10 cellular contexts compared by ENCODE assay signal in the genomic region with DNA sequence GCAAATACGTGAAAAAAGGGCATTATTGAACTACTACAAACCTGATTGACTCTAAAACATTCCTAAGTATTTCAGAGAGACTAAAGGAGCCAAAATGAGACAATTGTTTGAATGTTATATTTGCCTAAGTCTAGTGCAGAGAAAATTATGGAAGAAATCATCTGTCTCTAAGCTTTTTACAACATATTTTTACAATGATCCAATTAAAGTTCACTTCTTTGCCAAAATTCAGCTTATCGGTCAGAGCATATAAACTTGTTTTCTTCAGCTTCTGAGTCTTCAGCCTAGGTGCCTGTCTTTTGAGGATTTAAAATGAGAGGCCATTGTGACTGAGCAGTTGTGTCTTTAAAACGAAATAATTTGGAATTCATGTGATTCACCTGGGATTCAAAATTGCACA.
DNase-seq lines count a peak whose midpoint lies in the region; ATAC-seq and TF ChIP-seq lines count a peak whose summit lies in the region.
"Had no signal": no experiment of that assay in that cellular context is flagged by ENCODE, and none has a peak within 500 bp of the region (broad histone marks: within the 10 kb centered on the region; RNA-seq: fewer than 3 reads in every experiment).

No MANE protein-coding gene starts in this region.

- H3K4me3 ChIP-seq in OCI-LY1 (ENCODE audit: low read depth, low read length, poor library complexity, severe bottlenecking) (no peak overlapping the region), neuron (ENCODE audit: low read length) (peak overlapping the region; percentile 82), colonic mucosa (no peak overlapping the region)

- no peaks in the 10 kb centered on the region for H4K20me1 ChIP-seq in OCI-LY1 (ENCODE audit: insufficient read depth, low read length)

- peaks cover 49% of the 10 kb centered on the region for H3K79me2 ChIP-seq in OCI-LY1 (ENCODE audit: insufficient read depth, low read length)

- H2AFZ ChIP-seq in OCI-LY1 (ENCODE audit: low read length) (no peak overlapping the region), neuron (ENCODE audit: low read depth, low read length) (peak overlapping the region; percentile 27)

- intact Hi-C loops in colonic mucosa (cut with DNase I), result no loop called here

- H3K9me2 ChIP-seq in OCI-LY1 (ENCODE audit: low read depth, low read length), result no peaks in the 10 kb centered on the region

- H3K4me1 Mint-ChIP-seq in effector memory CD8-positive, alpha-beta T cell (ENCODE audit: low read depth in 2 of 2), result peaks cover 53 to 85% of the 10 kb centered on the region in 2 donors

- no peaks in the 10 kb centered on the region for H3F3A ChIP-seq in OCI-LY1 (ENCODE audit: insufficient read depth, low read length)

- H3K4me3 Mint-ChIP-seq in effector memory CD8-positive, alpha-beta T cell, result peak overlapping the region; percentile 62 to 76

- peak overlapping the region; percentile 95 to 96 for H3K27ac Mint-ChIP-seq in effector memory CD8-positive, alpha-beta T cell

- H3K4me2 ChIP-seq in OCI-LY1 (ENCODE audit: low read length), result no peak overlapping the region

- ATAC-seq in effector memory CD8-positive, alpha-beta T cell (replicated peaks), result no peak
- no peak for ATAC-seq in HG02678 (IDR thresholded peaks at IDR 0.05; ENCODE audit: unreplicated experiment)
- no peak for ATAC-seq in GM21526 (IDR thresholded peaks at IDR 0.05; ENCODE audit: low FRiP score, unreplicated experiment)

- H3K9ac ChIP-seq in OCI-LY1 (ENCODE audit: low read length) (no peak overlapping the region), colonic mucosa (ENCODE audit: low read depth in 2 of 2, low read length in 2 of 2) (no peak overlapping the region)

- H3K36me3 ChIP-seq in OCI-LY1 (ENCODE audit: insufficient read depth, low read length), result peaks cover 18% of the 10 kb centered on the region
- peaks cover 5% of the 10 kb centered on the region for H3K36me3 ChIP-seq in neuron (ENCODE audit: insufficient read depth, low read length)
- H3K36me3 ChIP-seq in colonic mucosa, result no peaks in the 10 kb centered on the region

- peaks cover 3 to 8% of the 10 kb centered on the region in 2 donors for H3K9me3 Mint-ChIP-seq in effector memory CD8-positive, alpha-beta T cell

- DNase-seq in EH (ENCODE audit: low read depth) (peak; percentile 51), colonic mucosa (no peak)
- DNase-seq in effector memory CD8-positive, alpha-beta T cell, result no peak
- DNase-seq: mesenchymal stem cell, OCI-M1, T-helper 9 cell had no signal

- H3K27ac ChIP-seq in OCI-LY1 (ENCODE audit: low read depth, low read length, poor library complexity, severe bottlenecking) (peak overlapping the region; percentile 89), colonic mucosa (no peak overlapping the region)

- H3K27me3 ChIP-seq in OCI-LY1 (ENCODE audit: insufficient read depth, low read length) (no peaks in the 10 kb centered on the region), neuron (ENCODE audit: insufficient read depth, low read length) (no peaks in the 10 kb centered on the region), colonic mucosa (no peaks in the 10 kb centered on the region)

- H3K9me3 ChIP-seq in OCI-LY1 (ENCODE audit: low read length), result no peaks in the 10 kb centered on the region
- H3K9me3 ChIP-seq in neuron (ENCODE audit: low read length), result no peaks in the 10 kb centered on the region
- no peaks in the 10 kb centered on the region for H3K9me3 ChIP-seq in colonic mucosa

- H3K27me3 Mint-ChIP-seq in effector memory CD8-positive, alpha-beta T cell, result no peaks in the 10 kb centered on the region

- H3K36me3 Mint-ChIP-seq in effector memory CD8-positive, alpha-beta T cell (ENCODE audit: insufficient read depth), result peaks cover 56% of the 10 kb centered on the region

- TF ChIP-seq CTCF in OCI-LY1 (IDR thresholded peaks at IDR 0.05; ENCODE audit: low read length) (no peak), colonic mucosa (IDR thresholded peaks at IDR 0.05) (no peak)

- H3K4me1 ChIP-seq in OCI-LY1 (ENCODE audit: insufficient read depth, low read length, severe bottlenecking) (peaks cover 72% of the 10 kb centered on the region), neuron (ENCODE audit: insufficient read depth, low read length) (peaks cover 75% of the 10 kb centered on the region), colonic mucosa (no peaks in the 10 kb centered on the region)
